8 cellular contexts compared by ENCODE assay signal in genomic region chr10:3067045-3067858, GRCh38. TPM values are rescaled to one million over a fixed set of nuclear protein-coding genes. Genes with fewer than 3 reads are reported as not detected.
A peak's percentile ranks its signal among the peaks of the same experiment; 100 is the strongest.
DNase-seq lines count a peak whose midpoint lies in the region; ATAC-seq, FAIRE-seq and TF ChIP-seq lines count a peak whose summit lies in the region.

Gene PFKP, plus strand, starts transcription at chr10:3067548. Its CDS starts 48 bp downstream, at chr10:3067596.

- FAIRE-seq in GM12878 (lab: Jason Lieb, UNC), result no peak

- 0% methylated on average over 29 of the region's 96 CpGs for WGBS in GM12878 (ENCODE audit: insufficient coverage, insufficient replicate concordance, low lambda C conversion rate, missing lambda C conversion rate)

- H3K4me3 Mint-ChIP-seq in T-helper 17 cell, result peak within 1 kb of the TSS; percentile 97

- H3K27ac Mint-ChIP-seq in T-helper 17 cell, result peak within 1 kb of the TSS; percentile 68

- peak within 1 kb of the TSS; percentile 77 for H3K4me2 ChIP-seq in GM12878 (ENCODE audit: control insufficient read depth, insufficient read depth)

- H3K4me1 ChIP-seq in GM12878 (ENCODE audit: control insufficient read depth, insufficient read depth, low read length) (peaks cover 6% of the 10 kb centered on the region), iPS-20b (ENCODE audit: insufficient read depth, low read length) (peaks cover 8% of the 10 kb centered on the region)

- peaks cover 4% of the 10 kb centered on the region; the same call in 1 of the 2 replicates for H3K9me3 ChIP-seq in AG04450 (ENCODE audit: control insufficient read depth, insufficient read depth, low read length)
- no peaks in the 10 kb centered on the region for H3K9me3 ChIP-seq in T-helper 17 cell (ENCODE audit: control insufficient read depth, low read length, poor library complexity, severe bottlenecking)
- H3K9me3 ChIP-seq in GM12878 (replicated peaks; ENCODE audit: control insufficient read depth, insufficient read depth, low read length), result no peaks in the 10 kb centered on the region
- H3K9me3 ChIP-seq in iPS-20b (ENCODE audit: insufficient read depth, low read depth, low read length), result no peaks in the 10 kb centered on the region

- ATAC-seq in HG03159 (IDR thresholded peaks at IDR 0.05; ENCODE audit: unreplicated experiment), result peak; percentile 51
- ATAC-seq in T-helper 17 cell, result peak; percentile 74
- peak; percentile 78 for ATAC-seq in GM12878

- H4K20me1 ChIP-seq in GM12878 (ENCODE audit: control insufficient read depth, insufficient read depth), result peaks cover 9% of the 10 kb centered on the region

- peaks cover 49% of the 10 kb centered on the region for H3K79me2 ChIP-seq in GM12878 (ENCODE audit: control insufficient read depth, insufficient read depth, low read length)

- RAD21 ChIA-PET in GM12878 (lab: Charles Lee; ENCODE audit: unreplicated experiment), result no interaction called here

- H3K27me3 ChIP-seq in AG04450 (ENCODE audit: control insufficient read depth, insufficient read depth, low read length) (peaks cover 4% of the 10 kb centered on the region), GM12878 (replicated peaks in 1 of 2; ENCODE audit: control insufficient read depth in 2 of 2, insufficient read depth in 2 of 2, low read length in 1 of 2) (no peaks in the 10 kb centered on the region; a peak in 1 of 4 replicates), iPS-20b (ENCODE audit: insufficient read depth, low read length) (peaks cover 33% of the 10 kb centered on the region)

- intact Hi-C loops in GM12878 (cut with micrococcal nuclease; ENCODE audit: unreplicated experiment), result loop anchor here (2.0 kb wide), 1 partner anchor 16 kb away; no protein-coding TSS in a partner anchor

- TF ChIP-seq RAD21 in GM12878 (IDR thresholded peaks at IDR 0.05; ENCODE audit: insufficient read depth, low read depth, low read length), result no peak

- BruUV-seq in GM12878 (replicated peaks; lab: Mats Ljungman, UMichigan), result no TSS peak

- H3K4me3 ChIP-seq in AG04450 (ENCODE audit: low read depth, low read length) (peak within 1 kb of the TSS; percentile 77), GM12878 (peak within 1 kb of the TSS; percentile 100), iPS-20b (ENCODE audit: low read length) (peak within 1 kb of the TSS; percentile 84)

- SMC1A ChIA-PET in GM12878 (lab: Charles Lee; ENCODE audit: uncharacterized antibody, unreplicated experiment), result no interaction called here

- H3K27me3 Mint-ChIP-seq in T-helper 17 cell, result no peaks in the 10 kb centered on the region

- in situ Hi-C loops in GM18951 (cut with MboI; ENCODE audit: low sequenced_read_pairs, unreplicated experiment) (no loop called here), GM12878 (cut with MboI) (no loop called here)

- H3K27ac ChIP-seq in AG04450 (ENCODE audit: low read depth, low read length) (peak within 1 kb of the TSS; percentile 52), GM12878 (ENCODE audit: control insufficient read depth, insufficient read depth) (peak within 1 kb of the TSS; percentile 85), iPS-20b (ENCODE audit: low read length) (no peak within 1 kb of the TSS)

- TF ChIP-seq CTCF in AG04450 (IDR thresholded peaks at IDR 0.05; ENCODE audit: low read depth, low read length), result no peak
- no peak for TF ChIP-seq CTCF in GM12878 (IDR thresholded peaks at IDR 0.05 in 2 of 3, conservative IDR thresholded peaks at IDR 0.05 in 1 of 3; ENCODE audit: control insufficient read depth in 2 of 3, extremely low read depth in 1 of 3, insufficient read depth in 1 of 3, low read depth in 3 of 3, low read length in 3 of 3)

- H3K36me3 Mint-ChIP-seq in T-helper 17 cell (ENCODE audit: low read depth), result peaks cover 2% of the 10 kb centered on the region

- peak; percentile 82 for TF ChIP-seq POLR2A in GM18951 (IDR thresholded peaks at IDR 0.05; ENCODE audit: extremely low read depth, insufficient read depth, insufficient read length)
- peak; percentile 93 for TF ChIP-seq POLR2A in GM12878 (IDR thresholded peaks at IDR 0.05; ENCODE audit: low read depth, low read length)

- H3K4me1 Mint-ChIP-seq in T-helper 17 cell, result peaks cover 24% of the 10 kb centered on the region

- H3K36me3 ChIP-seq in GM12878 (ENCODE audit: control insufficient read depth in 2 of 2, insufficient read depth in 2 of 2, low read length in 1 of 2), result peaks cover 0 to 10% of the 10 kb centered on the region in 2 experiments; a peak in 2 of 4 replicates
- peaks cover 23% of the 10 kb centered on the region for H3K36me3 ChIP-seq in iPS-20b (ENCODE audit: insufficient read depth, low read depth, low read length)

- TF ChIP-seq EP300 in GM12878 (IDR thresholded peaks at IDR 0.05; ENCODE audit: borderline replicate concordance in 1 of 2, control insufficient read depth in 1 of 2, low read depth in 2 of 2, low read length in 2 of 2), result no peak

- H2AFZ ChIP-seq in GM12878 (ENCODE audit: control insufficient read depth, low read depth, low read length), result peak within 1 kb of the TSS; percentile 78

- H3K9ac ChIP-seq in GM12878 (ENCODE audit: control insufficient read depth, insufficient read depth, low read length) (peak within 1 kb of the TSS; percentile 90), iPS-20b (ENCODE audit: low read depth, low read length) (peak within 1 kb of the TSS; percentile 76)

- POLR2A ChIA-PET in AG04450 (lab: Yijun Ruan, JAX) (interaction anchor here (1.4 to 1.5 kb wide), 2 partner anchors 22 to 28 kb away, joined by 5 to 8 read pairs; no protein-coding TSS in a partner anchor), GM12878 (lab: Charles Lee) (no interaction called here)

- DNase-seq in AG04450 (ENCODE audit: low read depth, low spot score) (no peak), T-helper 17 cell (peak; percentile 41 to 64 (median 62)), GM12878 (ENCODE audit: low read depth, low spot score) (no peak), HuH-7.5 (ENCODE audit: low spot score) (no peak)
- peak; percentile 70 for DNase-seq in stimulated activated CD4-positive, alpha-beta T cell treated with anti-CD3 and anti-CD28 coated beads, Interleukin-12 subunit alpha, Interleukin-12 subunit beta, amount 100 ng/mL, for 4 hours

- CTCF ChIA-PET in AG04450 (lab: Charles Lee), result interaction anchor here (0.7 kb wide), 1 partner anchor 718 kb away, joined by 3 read pairs; no protein-coding TSS in a partner anchor
- CTCF ChIA-PET in GM12878 (lab: Yijun Ruan, JAX), result no interaction called here

TF ChIP-seq in GM12878, 131 proteins besides CTCF, POLR2A, EP300 and RAD21 (continues in another document):
- TF ChIP-seq STAT1 (conservative IDR thresholded peaks at IDR 0.05) (no peak), ZNF207 (IDR thresholded peaks at IDR 0.05; ENCODE audit: borderline replicate concordance) (no peak), IKZF1 (conservative IDR thresholded peaks at IDR 0.05) (peak; percentile 14; the same call in 1 of the 2 replicates), SMC3 (IDR thresholded peaks at IDR 0.05; ENCODE audit: borderline replicate concordance, low read length) (no peak), NRF1 (conservative IDR thresholded peaks at IDR 0.05; ENCODE audit: low read depth, low read length) (0 out of 2 replicates have a peak, but pooled peaks have one; percentile 9), MLLT1 (IDR thresholded peaks at IDR 0.05) (peak; percentile 39; the same call in 1 of the 2 replicates), POLR2AphosphoS5 (IDR thresholded peaks at IDR 0.05; ENCODE audit: low read length) (peak; percentile 72; the same call in 1 of the 2 replicates), TAF1 (IDR thresholded peaks at IDR 0.05; ENCODE audit: borderline replicate concordance, low read depth, low read length) (peak; percentile 51; the same call in 1 of the 2 replicates)

RNA-seq across cellular contexts. Expression of gene PFKP, which starts in this region (rescaled TPM):
- polyA plus RNA-seq in AG04450 (2011; rRNA removed) (122 and 135 TPM in 2 replicates), GM12878 (2011; rRNA removed) (107 and 145 TPM in 2 replicates), GM12878 (2014; fragmentation: Illumina TruSeq; extraction: Trizol) (61.8 and 62.4 TPM in 2 replicates), GM12878 (2014; fragmentation: Nextera tagmentation; extraction: Ambion mirVana) (10 to 100 TPM; 27.0 to 45.0 TPM), GM12878 (2014; rRNA removed) (90.7 and 99.9 TPM in 2 replicates), GM12878 (2016; fragmentation: Nextera tagmentation; extraction: Ambion mirVana) (100 to 1,000 TPM; 101 to 111 TPM)
- polyA minus RNA-seq in AG04450 (2011; rRNA and poly(A)+ RNA removed), result 103 and 128 TPM in 2 replicates
- total RNA-seq in T-helper 17 cell (100 to 1,000 TPM in 1 of 2 donors, 10 to 100 TPM in 1; 76.9 to 106 TPM), GM12878 (2014; rRNA removed) (111 and 118 TPM in 2 replicates), GM12878 (2014; rRNA removed; fragmentation: Illumina TruSeq; extraction: Trizol) (69.5 and 79.2 TPM in 2 replicates), GM12878 (2021) (129 and 130 TPM in 2 replicates)
- total RNA-seq in GM12878 (2013; cell fraction: nucleolus; rRNA removed), result 462 and 515 TPM in 2 replicates
- 73.8 TPM for polyA plus RNA-seq in GM12878 (2011; ENCODE audit: low read depth)
- polyA plus RNA-seq in GM12878 (2011; cell fraction: cytosol; rRNA removed), result 117 and 136 TPM in 2 replicates
- 731 and 734 TPM in 2 replicates for polyA plus RNA-seq in GM12878 (2011; cell fraction: nucleus; rRNA removed)
- 117 and 160 TPM in 2 replicates for polyA plus RNA-seq in GM12878 (2012)
- 99.6 and 153 TPM in 2 replicates for polyA minus RNA-seq in GM12878 (2011; rRNA and poly(A)+ RNA removed)
- 77.0 and 77.2 TPM in 2 replicates for polyA minus RNA-seq in GM12878 (2011; cell fraction: cytosol; rRNA and poly(A)+ RNA removed)
- polyA minus RNA-seq in GM12878 (2011; cell fraction: nucleus; rRNA and poly(A)+ RNA removed), result 161 and 211 TPM in 2 replicates

Comparison
In these comparisons a context has a peak if more than half of its experiments do, and no peak if none do; other contexts are left out.
1. DNase-seq: peak in T-helper 17 cell (3 of 3) and stimulated activated CD4-positive, alpha-beta T cell treated with anti-CD3 and anti-CD28 coated beads, Interleukin-12 subunit alpha, Interleukin-12 subunit beta, amount 100 ng/mL, for 4 hours (single experiment); none in AG04450 (single experiment), GM12878 (single experiment) and HuH-7.5 (single experiment).
2. Peak in every context shown above with its lines, with median percentiles within 50 percentile points of each other: H3K4me3 ChIP-seq and ATAC-seq.